In the genomic region with DNA sequence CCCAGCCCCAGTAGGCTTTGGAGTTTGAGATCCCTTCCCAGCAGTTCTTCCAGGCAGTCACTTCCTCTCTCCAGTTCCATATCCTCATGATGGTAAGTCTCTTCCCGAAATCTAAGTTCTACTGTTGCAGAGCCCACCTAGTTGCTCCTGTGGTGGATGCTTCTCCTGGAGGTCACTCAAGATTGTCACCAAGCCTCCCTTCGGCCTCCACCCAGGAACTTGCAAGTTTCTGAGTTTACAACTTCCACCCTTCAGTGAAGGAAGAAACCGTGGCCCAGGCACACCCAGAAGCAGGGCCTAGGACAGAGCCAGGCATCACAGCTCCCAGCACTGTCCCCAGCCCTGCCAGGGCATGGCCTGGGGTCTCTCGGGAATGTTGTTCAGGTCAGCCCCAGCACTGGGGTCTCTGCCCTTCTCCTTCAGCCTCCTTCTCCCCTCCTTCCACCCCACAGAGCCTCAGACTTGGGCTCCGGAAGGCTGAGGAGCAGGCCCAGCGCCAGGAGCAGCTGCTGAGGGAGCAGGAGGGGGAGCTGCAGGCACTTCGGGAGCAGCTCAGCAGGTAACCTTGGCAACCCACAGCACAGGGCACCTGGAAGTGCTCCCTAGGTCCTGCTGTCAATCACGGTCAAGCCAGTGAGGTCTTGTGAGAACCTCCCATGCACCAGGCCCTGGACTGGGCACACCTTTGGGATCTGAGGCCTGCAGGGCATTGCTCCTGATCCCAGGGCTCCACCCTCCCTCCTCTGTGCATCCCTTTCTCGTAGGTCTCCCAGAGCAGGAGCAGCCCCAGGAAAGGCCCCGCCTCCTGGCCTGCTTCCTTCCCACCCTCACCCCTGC, we compare ENCODE assay signal across 14 cellular contexts. TPM values are rescaled to one million over a fixed set of nuclear protein-coding genes. Genes with fewer than 3 reads are reported as not detected.
"Had no signal": no experiment of that assay in that cellular context is flagged by ENCODE, and none has a peak within 500 bp of the region (broad histone marks: within the 10 kb centered on the region; RNA-seq: fewer than 3 reads in every experiment).

No MANE protein-coding gene starts in this region.

- H3K27ac ChIP-seq: brain microvascular endothelial cell had no signal

- DNase-seq: activated CD4-positive, alpha-beta memory T cell treated with anti-CD3 and anti-CD28 coated beads, Interleukin-2, amount 10 ng/mL, durations not matched to agents 7 days and 5 days; activated gamma-delta T cell; activated T-cell treated with anti-CD3 and anti-CD28 coated beads, Interleukin-2, amount 50 U/mL, for 48 hours; amygdala; brain microvascular endothelial cell; effector memory CD8-positive, alpha-beta T cell; erythroblast; hypothalamus; left colon; mammary epithelial cell; natural killer cell; trophoblast cell had no signal

- ATAC-seq: effector memory CD8-positive, alpha-beta T cell; left colon; natural killer cell; right cardiac atrium; stimulated activated effector memory CD8-positive, alpha-beta T cell treated with anti-CD3 and anti-CD28 coated beads, Interleukin-12 subunit alpha, Interleukin-12 subunit beta, amount 100 ng/mL, for 72 hours had no signal

- H3K27me3 ChIP-seq: brain microvascular endothelial cell had no signal

- H3K36me3 ChIP-seq: brain microvascular endothelial cell had no signal

RNA-seq across cellular contexts. Expression of a gene that starts 7.1 kb away (rescaled TPM):
- total RNA-seq: mammary epithelial cell, right cardiac atrium had no signal
- polyA plus RNA-seq: mammary epithelial cell, right cardiac atrium had no signal
